8 cellular contexts compared by ENCODE assay signal in the genomic region with DNA sequence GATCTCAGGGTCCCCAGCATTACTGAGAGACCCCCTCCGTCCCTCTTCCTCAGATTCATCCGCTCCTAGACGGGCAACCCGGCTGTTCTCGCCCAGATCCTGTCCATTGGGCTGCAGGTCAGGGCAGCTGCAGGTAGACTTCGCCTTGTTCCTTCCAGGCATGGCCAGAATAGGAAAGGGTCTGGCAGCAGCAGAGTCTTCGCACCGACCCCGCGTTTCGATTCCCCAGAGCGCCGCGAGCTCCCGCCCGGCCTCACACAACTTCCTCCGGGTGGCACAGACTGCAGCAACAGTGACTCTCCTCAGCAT. TPM values are rescaled to one million over a fixed set of nuclear protein-coding genes. Genes with fewer than 3 reads are reported as not detected.
DNase-seq lines count a peak whose midpoint lies in the region; ATAC-seq and TF ChIP-seq lines count a peak whose summit lies in the region.

No MANE protein-coding gene starts in this region.

- no peak for TF ChIP-seq CTCF in prostate gland (IDR thresholded peaks at IDR 0.05)

- no peaks in the 10 kb centered on the region for H3K9me3 ChIP-seq in effector memory CD4-positive, alpha-beta T cell (ENCODE audit: control insufficient read depth, low read length)
- no peaks in the 10 kb centered on the region for H3K9me3 ChIP-seq in prostate gland

- WGBS in prostate gland = under 1% methylated on average over 17 of the region's 17 CpGs

- intact Hi-C loops in prostate gland (cut with DNase I) = no loop called here

- H3K4me3 ChIP-seq in effector memory CD4-positive, alpha-beta T cell (ENCODE audit: insufficient read depth, low read depth, low read length, poor library complexity, severe bottlenecking) = peak overlapping the region; percentile 98
- peak overlapping the region; percentile 83 to 96 for H3K4me3 ChIP-seq in prostate gland

- DNase-seq in effector memory CD4-positive, alpha-beta T cell = no peak
- DNase-seq in prostate gland (ENCODE audit: low spot score) (no peak), iPS-NIHi7 (ENCODE audit: extremely low spot score) (no peak), DMS153 (lab: John Stamatoyannopoulos, UW) (no peak)
- no peak for DNase-seq in effector CD8-positive, alpha-beta T cell (lab: John Stamatoyannopoulos, UW)

- H3K27me3 ChIP-seq in effector memory CD4-positive, alpha-beta T cell (replicated peaks; ENCODE audit: control insufficient read depth, insufficient read depth, low read length, poor library complexity, severe bottlenecking) = no peaks in the 10 kb centered on the region
- no peaks in the 10 kb centered on the region for H3K27me3 ChIP-seq in prostate gland (replicated peaks; ENCODE audit: insufficient read depth)

- peaks cover 22% of the 10 kb centered on the region for H3K4me1 ChIP-seq in effector memory CD4-positive, alpha-beta T cell (ENCODE audit: control insufficient read depth, insufficient read depth, low read length, poor library complexity, severe bottlenecking)
- no peaks in the 10 kb centered on the region for H3K4me1 ChIP-seq in prostate gland (replicated peaks)

- ATAC-seq in GM18519 (IDR thresholded peaks at IDR 0.05; ENCODE audit: low FRiP score, unreplicated experiment) (peak; percentile 2), HG03342 (IDR thresholded peaks at IDR 0.05; ENCODE audit: unreplicated experiment) (peak; percentile 26), GM18909 (IDR thresholded peaks at IDR 0.05; ENCODE audit: poor library complexity, unreplicated experiment) (no peak)

- peak overlapping the region; percentile 93 for H3K27ac ChIP-seq in effector memory CD4-positive, alpha-beta T cell (ENCODE audit: insufficient read depth, low read length, poor library complexity, severe bottlenecking)
- H3K27ac ChIP-seq in prostate gland = peak overlapping the region; percentile 96

- no peak for TF ChIP-seq POLR2A in prostate gland (IDR thresholded peaks at IDR 0.05)

- no peaks in the 10 kb centered on the region for H3K36me3 ChIP-seq in effector memory CD4-positive, alpha-beta T cell (ENCODE audit: control insufficient read depth, insufficient read depth, low read length)
- no peaks in the 10 kb centered on the region for H3K36me3 ChIP-seq in prostate gland

RNA-seq across cellular contexts. Expression of a gene that starts 0.3 kb away (rescaled TPM):
- 10 to 100 TPM; 48.5 to 67.7 TPM for total RNA-seq in prostate gland
